In genomic region chr22:50016988-50017700, GRCh38 we compare ENCODE assay signal across 8 cellular contexts. TPM values are rescaled to one million over a fixed set of nuclear protein-coding genes. Genes with fewer than 3 reads are reported as not detected.
DNase-seq lines count a peak whose midpoint lies in the region; ATAC-seq lines count a peak whose summit lies in the region.

No MANE protein-coding gene starts in this region.

- ATAC-seq in GM21529 (IDR thresholded peaks at IDR 0.05; ENCODE audit: unreplicated experiment) (peak; percentile 69), esophagus mucosa (peak; percentile 66), HG03442 (IDR thresholded peaks at IDR 0.05; ENCODE audit: unreplicated experiment) (no peak)

- DNase-seq in activated CD4-positive, alpha-beta T cell treated with anti-CD3 and anti-CD28 coated beads, Interleukin-2, amount 50 U/mL, for 4 hours = peak; percentile 65 to 71
- peak; percentile 24 to 75 for DNase-seq in stimulated activated CD8-positive, alpha-beta memory T cell treated with anti-CD3 and anti-CD28 coated beads, Interleukin-4, amount 100 ng/mL, for 4 hours (ENCODE audit: low read depth in 2 of 2, low spot score in 1 of 2)
- no peak for DNase-seq in COR-L47 (lab: John Stamatoyannopoulos, UW)
- no peak for DNase-seq in SHP77 treated with DMSO at 0.1 percent for 48 hours (lab: John Stamatoyannopoulos, UW)
- DNase-seq in NCI-H187 treated with DMSO at 0.1 percent for 48 hours (lab: John Stamatoyannopoulos, UW) = no peak

RNA-seq across cellular contexts. Expression of gene IL17REL, which starts 4.6 kb away (rescaled TPM):
- not detected for total RNA-seq in esophagus mucosa

RNA-seq across cellular contexts. Expression of gene TTLL8, which starts 41.0 kb away (rescaled TPM):
- total RNA-seq in esophagus mucosa = not detected

RNA-seq across cellular contexts. Expression of gene PIM3, which starts 56.6 kb away (rescaled TPM):
- total RNA-seq in esophagus mucosa = 50.5 TPM

Comparison
In these comparisons a context has a peak if more than half of its experiments do, and no peak if none do; other contexts are left out.
1. DNase-seq: peak in activated CD4-positive, alpha-beta T cell treated with anti-CD3 and anti-CD28 coated beads, Interleukin-2, amount 50 U/mL, for 4 hours (2 of 2) and stimulated activated CD8-positive, alpha-beta memory T cell treated with anti-CD3 and anti-CD28 coated beads, Interleukin-4, amount 100 ng/mL, for 4 hours (2 of 2); none in COR-L47 (single experiment), SHP77 treated with DMSO at 0.1 percent for 48 hours (single experiment) and NCI-H187 treated with DMSO at 0.1 percent for 48 hours (single experiment).